ENCODE assay signal across 11 cellular contexts in genomic region chr5:138653502-138653901, GRCh38.
DNase-seq lines count a peak whose midpoint lies in the region; ATAC-seq and TF ChIP-seq lines count a peak whose summit lies in the region.
"Had no signal": no experiment of that assay in that cellular context is flagged by ENCODE, and none has a peak within 500 bp of the region (broad histone marks: within the 10 kb centered on the region; RNA-seq: fewer than 3 reads in every experiment).

No MANE protein-coding gene starts in this region.

- no peak overlapping the region for H3K4me3 Mint-ChIP-seq in nephron
- no peak overlapping the region for H3K4me3 Mint-ChIP-seq in stimulated activated memory B cell treated with anti-CD40 and anti-IgM and Interleukin-4, amounts not matched to agents 10 μg/mL and 1 μg/mL and 100 μg/mL, for 72 hours
- H3K4me3 Mint-ChIP-seq: dendritic cell treated with granulocyte-macrophage colony-stimulating factor and Interleukin-4, amounts not matched to agents 40 ng/mL and 50 ng/mL, for 4 days had no signal

- H3K27me3 Mint-ChIP-seq in nephron (ENCODE audit: low read depth): peaks cover 13% of the 10 kb centered on the region
- H3K27me3 Mint-ChIP-seq in stimulated activated memory B cell treated with anti-CD40 and anti-IgM and Interleukin-4, amounts not matched to agents 10 μg/mL and 1 μg/mL and 100 μg/mL, for 72 hours: peaks cover 64% of the 10 kb centered on the region

- DNase-seq in SIG-M5 treated with dmso at 0.1 percent for 504 hours (lab: John Stamatoyannopoulos, UW; ENCODE audit: unreplicated experiment) (peak; percentile 7), SIG-M5 (lab: John Stamatoyannopoulos, UW) (no peak), LNCaP clone FGC (ENCODE audit: low read depth) (peak; percentile 2), T47D (ENCODE audit: low read depth in 1 of 2, low spot score in 1 of 2) (peak; percentile 46 to 71), GDM1 (lab: John Stamatoyannopoulos, UW) (no peak)
- DNase-seq: pancreas, thyroid gland had no signal

- H3K9me3 Mint-ChIP-seq in nephron: no peaks in the 10 kb centered on the region
- H3K9me3 Mint-ChIP-seq in stimulated activated memory B cell treated with anti-CD40 and anti-IgM and Interleukin-4, amounts not matched to agents 10 μg/mL and 1 μg/mL and 100 μg/mL, for 72 hours: no peaks in the 10 kb centered on the region
- H3K9me3 Mint-ChIP-seq: dendritic cell treated with granulocyte-macrophage colony-stimulating factor and Interleukin-4, amounts not matched to agents 40 ng/mL and 50 ng/mL, for 4 days had no signal

- no peaks in the 10 kb centered on the region for H3K36me3 Mint-ChIP-seq in nephron (ENCODE audit: low read depth)
- H3K36me3 Mint-ChIP-seq in stimulated activated memory B cell treated with anti-CD40 and anti-IgM and Interleukin-4, amounts not matched to agents 10 μg/mL and 1 μg/mL and 100 μg/mL, for 72 hours: no peaks in the 10 kb centered on the region

- TF ChIP-seq CTCF in LNCaP clone FGC (IDR thresholded peaks at IDR 0.05; ENCODE audit: control insufficient read depth, extremely low read depth, insufficient read depth) (peak; percentile 54), nephron (IDR thresholded peaks at IDR 0.05; ENCODE audit: unreplicated experiment in 3 of 3) (no peak)

- no peak for ATAC-seq in HG02840 (IDR thresholded peaks at IDR 0.05; ENCODE audit: low FRiP score, unreplicated experiment)
- no peak for ATAC-seq in stimulated activated memory B cell treated with anti-CD40 and anti-IgM and Interleukin-4, amounts not matched to agents 10 μg/mL and 1 μg/mL and 100 μg/mL, for 72 hours

- H3K27ac Mint-ChIP-seq in nephron: peak overlapping the region in 2 of 3 experiments; percentile 4 to 69
- H3K27ac Mint-ChIP-seq in stimulated activated memory B cell treated with anti-CD40 and anti-IgM and Interleukin-4, amounts not matched to agents 10 μg/mL and 1 μg/mL and 100 μg/mL, for 72 hours: no peak overlapping the region
- H3K27ac Mint-ChIP-seq: dendritic cell treated with granulocyte-macrophage colony-stimulating factor and Interleukin-4, amounts not matched to agents 40 ng/mL and 50 ng/mL, for 4 days had no signal

- H3K4me3 ChIP-seq in LNCaP clone FGC (ENCODE audit: low read depth, low read length): no peak overlapping the region
- H3K4me3 ChIP-seq: pancreas, thyroid gland had no signal

- in situ Hi-C loops in T47D (cut with HindIII; ENCODE audit: low pct_unique_long_range_greater_than_20kb, low sequenced_read_pairs): no loop called here

- peaks cover 61% of the 10 kb centered on the region for H3K4me1 Mint-ChIP-seq in nephron
- peaks cover 60% of the 10 kb centered on the region for H3K4me1 Mint-ChIP-seq in stimulated activated memory B cell treated with anti-CD40 and anti-IgM and Interleukin-4, amounts not matched to agents 10 μg/mL and 1 μg/mL and 100 μg/mL, for 72 hours

Comparison
In these comparisons a context has a peak if more than half of its experiments do, and no peak if none do; other contexts are left out.
1. DNase-seq: peak in SIG-M5 treated with dmso at 0.1 percent for 504 hours (single experiment), LNCaP clone FGC (single experiment) and T47D (2 of 2); none in SIG-M5 (single experiment) and GDM1 (single experiment).